In genomic region chr10:58807631-58808024, GRCh38 we compare ENCODE assay signal across 16 cellular contexts.
DNase-seq lines count a peak whose midpoint lies in the region; ATAC-seq and TF ChIP-seq lines count a peak whose summit lies in the region.
"Had no signal": no experiment of that assay in that cellular context is flagged by ENCODE, and none has a peak within 500 bp of the region (broad histone marks: within the 10 kb centered on the region; RNA-seq: fewer than 3 reads in every experiment).

No MANE protein-coding gene starts in this region.

- H3K18ac ChIP-seq in H9 (ENCODE audit: insufficient read length, low read depth, low read length): no peak overlapping the region

- no peak overlapping the region for H3K9ac ChIP-seq in H9 (ENCODE audit: extremely low read depth, insufficient read length, low read length)

- TF ChIP-seq EP300 in ovary (IDR thresholded peaks at IDR 0.05): no peak

- H3K27ac Mint-ChIP-seq in H9: no peak overlapping the region
- H3K27ac Mint-ChIP-seq: naive thymus-derived CD8-positive, alpha-beta T cell; T-helper 2 cell treated with Interferon-gamma antibody and Interleukin-4, amounts not matched to agents 5 μg/mL and 100 μg/mL, for 36 hours had no signal

- no peak overlapping the region for H2BK20ac ChIP-seq in H9 (ENCODE audit: low read depth, low read length, poor library complexity, severe bottlenecking)

- intact Hi-C loops in ovary (cut with DNase I): no loop called here

- H3T11ph ChIP-seq in H9 (ENCODE audit: low read length): no peak overlapping the region

- H2AK5ac ChIP-seq in H9 (ENCODE audit: insufficient read length, low read length): no peak overlapping the region

- no peaks in the 10 kb centered on the region for H3K27me3 ChIP-seq in ovary
- H3K27me3 ChIP-seq in H9 (ENCODE audit: insufficient read depth, low read length): no peaks in the 10 kb centered on the region
- H3K27me3 ChIP-seq: thyroid gland had no signal

- no peak overlapping the region for H2AFZ ChIP-seq in H9 (ENCODE audit: low read length)

- no peaks in the 10 kb centered on the region for H3K79me2 ChIP-seq in H9 (ENCODE audit: insufficient read depth, low read length)

- 5 to 41% (median 9%) methylated on average over 4 of the region's 4 CpGs for WGBS in ovary, 3 donors
- WGBS in H9 (ENCODE audit: extremely low coverage, insufficient read length, low lambda C conversion rate): no CpG with 5 or more reads among the region's 4 CpGs

- H3K23me2 ChIP-seq in H9 (ENCODE audit: insufficient read length, low read depth, low read length, poor library complexity, severe bottlenecking): no peaks in the 10 kb centered on the region

- no peak overlapping the region for H2BK5ac ChIP-seq in H9 (ENCODE audit: insufficient read length, low read length)

- H2BK120ac ChIP-seq in H9 (ENCODE audit: low read depth, low read length, poor library complexity, severe bottlenecking): no peak overlapping the region

- H3K27ac ChIP-seq in ovary: peak overlapping the region in 1 of 2 donors; percentile 43
- no peak overlapping the region for H3K27ac ChIP-seq in H9 (ENCODE audit: insufficient read length, low read depth, low read length)
- H3K27ac ChIP-seq: thyroid gland had no signal

- no peak overlapping the region for H2BK12ac ChIP-seq in H9 (ENCODE audit: insufficient read length, low read depth, low read length)

- H4K8ac ChIP-seq in H9 (replicated peaks; ENCODE audit: insufficient read length, low read depth, low read length): no peak overlapping the region

- H4K91ac ChIP-seq in H9 (ENCODE audit: insufficient read length, low read depth, low read length): no peak overlapping the region

- H3K4me1 ChIP-seq in ovary (ENCODE audit: insufficient read depth): peaks cover 1% of the 10 kb centered on the region
- no peaks in the 10 kb centered on the region for H3K4me1 ChIP-seq in H9 (ENCODE audit: insufficient read depth, low read length)
- H3K4me1 ChIP-seq: thyroid gland had no signal

- H3K9me3 ChIP-seq in ovary (no peaks in the 10 kb centered on the region), H9 (ENCODE audit: control insufficient read depth, low read depth, low read length) (no peaks in the 10 kb centered on the region)
- H3K9me3 ChIP-seq: thyroid gland had no signal

- no peaks in the 10 kb centered on the region for H4K20me1 ChIP-seq in H9 (ENCODE audit: control insufficient read depth, insufficient read depth, insufficient read length)

- TF ChIP-seq CTCF in fibroblast of villous mesenchyme (IDR thresholded peaks at IDR 0.05; ENCODE audit: insufficient read depth, low read depth, low read length): no peak
- no peak for TF ChIP-seq CTCF in ovary (IDR thresholded peaks at IDR 0.05)
- TF ChIP-seq CTCF in H9 (conservative IDR thresholded peaks at IDR 0.05): no peak

- ATAC-seq in stimulated activated naive CD8-positive, alpha-beta T cell treated with anti-CD3 and anti-CD28 coated beads, Interleukin-15, Interleukin-2, amounts not matched to agents 100 U/mL and 50 U/mL, for 24 hours: no peak
- ATAC-seq: naive thymus-derived CD8-positive, alpha-beta T cell; Panc1 had no signal

- H3K4me1 Mint-ChIP-seq in H9: no peaks in the 10 kb centered on the region
- H3K4me1 Mint-ChIP-seq: naive thymus-derived CD8-positive, alpha-beta T cell had no signal

- no peak overlapping the region for H3K56ac ChIP-seq in H9 (ENCODE audit: insufficient read length, low read depth, low read length)

- TF ChIP-seq POLR2A in ovary (IDR thresholded peaks at IDR 0.05): no peak

- no peak overlapping the region for H3K23ac ChIP-seq in H9 (ENCODE audit: insufficient read length, low read depth, low read length)

- no peaks in the 10 kb centered on the region for H3K36me3 ChIP-seq in ovary
- H3K36me3 ChIP-seq: thyroid gland had no signal

- H3K27me3 Mint-ChIP-seq in H9 (ENCODE audit: low read depth): no peaks in the 10 kb centered on the region

- H3K4me3 ChIP-seq in fibroblast of villous mesenchyme (ENCODE audit: low read depth, low read length) (no peak overlapping the region), ovary (no peak overlapping the region)
- H3K4me3 ChIP-seq: smooth muscle cell, thyroid gland had no signal

- H3K36me3 Mint-ChIP-seq in H9 (ENCODE audit: insufficient read depth in 1 of 3, low read depth in 3 of 3): no peaks in the 10 kb centered on the region
- H3K36me3 Mint-ChIP-seq: naive thymus-derived CD8-positive, alpha-beta T cell had no signal

- H3K79me1 ChIP-seq in H9 (ENCODE audit: insufficient read depth, low read depth, low read length, poor library complexity, severe bottlenecking): no peaks in the 10 kb centered on the region

- no peak overlapping the region for H2BK15ac ChIP-seq in H9 (ENCODE audit: low read depth, low read length)

- DNase-seq in ELR (ENCODE audit: low read depth) (peak; percentile 49), RPMI7951 (ENCODE audit: low read depth) (peak; percentile 47), fibroblast of villous mesenchyme (ENCODE audit: low read depth) (peak; percentile 24), ovary (peak in 3 of 5 donors; percentile 14 to 42 (median 37)), NCI-H2196 treated with DMSO at 0.1 percent for 48 hours (lab: John Stamatoyannopoulos, UW; ENCODE audit: unreplicated experiment) (no peak), H9 (no peak)
- DNase-seq in stimulated activated naive CD8-positive, alpha-beta T cell treated with anti-CD3 and anti-CD28 coated beads, Interleukin-15, Interleukin-2, amounts not matched to agents 100 U/mL and 50 U/mL, for 24 hours: no peak
- no peak for DNase-seq in stimulated activated naive CD4-positive, alpha-beta T cell (lab: John Stamatoyannopoulos, UW)
- DNase-seq: activated CD4-positive, alpha-beta T cell treated with anti-CD3 and anti-CD28 coated beads, Interleukin-2, amount 50 U/mL, for 1 hour; activated naive CD4-positive, alpha-beta T cell treated with Interleukin-2 at 50 U/mL for 16 hours; cerebellar nuclear complex; naive thymus-derived CD8-positive, alpha-beta T cell; thyroid gland had no signal

- H3K4me2 ChIP-seq in H9 (ENCODE audit: insufficient read depth, insufficient read length, low read length): no peak overlapping the region
- H3K4me2 ChIP-seq: smooth muscle cell had no signal

- H3K9me3 Mint-ChIP-seq in H9: no peaks in the 10 kb centered on the region
- H3K9me3 Mint-ChIP-seq: naive thymus-derived CD8-positive, alpha-beta T cell; T-helper 2 cell treated with Interferon-gamma antibody and Interleukin-4, amounts not matched to agents 5 μg/mL and 100 μg/mL, for 36 hours had no signal

- no peak overlapping the region for H4K5ac ChIP-seq in H9 (ENCODE audit: insufficient read length, low read depth, low read length)

- no peak overlapping the region for H3K4me3 Mint-ChIP-seq in H9
- H3K4me3 Mint-ChIP-seq: naive thymus-derived CD8-positive, alpha-beta T cell; T-helper 2 cell treated with Interferon-gamma antibody and Interleukin-4, amounts not matched to agents 5 μg/mL and 100 μg/mL, for 36 hours had no signal

- H3K14ac ChIP-seq in H9 (ENCODE audit: insufficient read depth, low read length): no peak overlapping the region

- H3K4ac ChIP-seq in H9 (ENCODE audit: low read depth, low read length): no peak overlapping the region

Comparison
In these comparisons a context has a peak if more than half of its experiments do, and no peak if none do; other contexts are left out.
1. DNase-seq: peak in ELR (single experiment), RPMI7951 (single experiment), fibroblast of villous mesenchyme (single experiment) and ovary (3 of 5); none in NCI-H2196 treated with DMSO at 0.1 percent for 48 hours (single experiment), stimulated activated naive CD8-positive, alpha-beta T cell treated with anti-CD3 and anti-CD28 coated beads, Interleukin-15, Interleukin-2, amounts not matched to agents 100 U/mL and 50 U/mL, for 24 hours (single experiment), H9 (single experiment) and stimulated activated naive CD4-positive, alpha-beta T cell (0 of 6).